5 cellular contexts compared by ENCODE assay signal in genomic region chr5:71421278-71421677, GRCh38. TPM values are rescaled to one million over a fixed set of nuclear protein-coding genes. Genes with fewer than 3 reads are reported as not detected.
DNase-seq lines count a peak whose midpoint lies in the region; ATAC-seq and TF ChIP-seq lines count a peak whose summit lies in the region.
"Not testable (repeated sequence)": the region's sequence is repeated elsewhere in the genome, so short reads cannot be mapped to it uniquely, and the experiment has no call there.

No MANE protein-coding gene starts in this region.

- no CpG with 5 or more reads among the region's 1 CpG for WGBS in H9 (ENCODE audit: extremely low coverage, insufficient read length, low lambda C conversion rate)

- H3K9me3 Mint-ChIP-seq in H9; WTC11; glutamatergic neuron (ENCODE audit: unreplicated experiment): not testable (repeated sequence)

- not testable (repeated sequence) for H3K27me3 Mint-ChIP-seq in H9 (ENCODE audit: low read depth); WTC11 (ENCODE audit: low read depth); glutamatergic neuron (ENCODE audit: unreplicated experiment)

- TF ChIP-seq CTCF in H9 (conservative IDR thresholded peaks at IDR 0.05); WTC11 (IDR thresholded peaks at IDR 0.05); glutamatergic neuron (IDR thresholded peaks at IDR 0.05; ENCODE audit: partially characterized antibody, unreplicated experiment): not testable (repeated sequence)

- not testable (repeated sequence) for H3K14ac ChIP-seq in H9 (ENCODE audit: insufficient read depth, low read length)

- not testable (repeated sequence) for DNase-seq in H9; Karpas-422; WTC11 (ENCODE audit: low spot score); glutamatergic neuron
- peak; percentile 96 for DNase-seq in NCI-H69 (lab: John Stamatoyannopoulos, UW)

- not testable (repeated sequence) for H2BK120ac ChIP-seq in H9 (ENCODE audit: low read depth, low read length, poor library complexity, severe bottlenecking)

- H3K4me3 Mint-ChIP-seq in H9 (peak overlapping the region; percentile 22 to 59; a peak in 4 of 5 replicates), WTC11 (peak overlapping the region; percentile 33), glutamatergic neuron (ENCODE audit: unreplicated experiment) (peak overlapping the region; percentile 50)

- H3K79me2 ChIP-seq in H9 (ENCODE audit: insufficient read depth, low read length); Karpas-422 (ENCODE audit: low read length): not testable (repeated sequence)

- not testable (repeated sequence) for H2BK20ac ChIP-seq in H9 (ENCODE audit: low read depth, low read length, poor library complexity, severe bottlenecking)

- not testable (repeated sequence) for H3K23ac ChIP-seq in H9 (ENCODE audit: insufficient read length, low read depth, low read length)

- H3K9ac ChIP-seq in H9 (ENCODE audit: extremely low read depth, insufficient read length, low read length); Karpas-422 (ENCODE audit: low read length): not testable (repeated sequence)

- POLR2A ChIA-PET in WTC11 (lab: Charles Lee) = not testable (repeated sequence)

- peak overlapping the region; percentile 28; the same call in 1 of the 2 replicates for H3K4me3 ChIP-seq in Karpas-422 (ENCODE audit: low read length)

- H3K27me3 ChIP-seq in H9 (ENCODE audit: insufficient read depth, low read length); Karpas-422 (ENCODE audit: low read length): not testable (repeated sequence)

- CTCF ChIA-PET in WTC11 (lab: Charles Lee) = not testable (repeated sequence)

- not testable (repeated sequence) for H3T11ph ChIP-seq in H9 (ENCODE audit: low read length)

- H3K27ac ChIP-seq in H9 (ENCODE audit: insufficient read length, low read depth, low read length) = not testable (repeated sequence)
- H3K27ac ChIP-seq in Karpas-422 (ENCODE audit: low read length) = peak overlapping the region; percentile 75

- not testable (repeated sequence) for H3K36me3 ChIP-seq in Karpas-422 (ENCODE audit: insufficient read depth, low read length)

- H3K4me1 Mint-ChIP-seq in H9 (peaks cover 19% of the 10 kb centered on the region in 2 experiments), WTC11 (peaks cover 54% of the 10 kb centered on the region), glutamatergic neuron (ENCODE audit: low read depth, unreplicated experiment) (peaks cover 37% of the 10 kb centered on the region)

- not testable (repeated sequence) for H4K5ac ChIP-seq in H9 (ENCODE audit: insufficient read length, low read depth, low read length)

- H2AK5ac ChIP-seq in H9 (ENCODE audit: insufficient read length, low read length) = not testable (repeated sequence)

- H2BK5ac ChIP-seq in H9 (ENCODE audit: insufficient read length, low read length) = not testable (repeated sequence)

- H2BK15ac ChIP-seq in H9 (ENCODE audit: low read depth, low read length) = not testable (repeated sequence)

- peak overlapping the region; percentile 25 for H3K4me2 ChIP-seq in H9 (ENCODE audit: insufficient read depth, insufficient read length, low read length)
- peak overlapping the region; percentile 67 for H3K4me2 ChIP-seq in Karpas-422 (ENCODE audit: low read depth, low read length, poor library complexity, severe bottlenecking)

- ATAC-seq in WTC11 = peak; percentile 98

- not testable (repeated sequence) for H3K18ac ChIP-seq in H9 (ENCODE audit: insufficient read length, low read depth, low read length)

- H2AFZ ChIP-seq in H9 (ENCODE audit: low read length) = not testable (repeated sequence)
- peak overlapping the region; percentile 50; the same call in 1 of the 2 replicates for H2AFZ ChIP-seq in Karpas-422 (ENCODE audit: low read length)

- H4K8ac ChIP-seq in H9 (replicated peaks; ENCODE audit: insufficient read length, low read depth, low read length) = not testable (repeated sequence)

- not testable (repeated sequence) for H3K79me1 ChIP-seq in H9 (ENCODE audit: insufficient read depth, low read depth, low read length, poor library complexity, severe bottlenecking)

- H4K91ac ChIP-seq in H9 (ENCODE audit: insufficient read length, low read depth, low read length) = not testable (repeated sequence)

- H3K9me3 ChIP-seq in H9 (ENCODE audit: control insufficient read depth, low read depth, low read length); Karpas-422 (ENCODE audit: low read length): not testable (repeated sequence)

- H3K27ac Mint-ChIP-seq in H9 = peak overlapping the region in 2 of 3 experiments; percentile 53; a peak in 4 of 7 replicates
- H3K27ac Mint-ChIP-seq in WTC11 = peak overlapping the region; percentile 93
- peak overlapping the region; percentile 88 for H3K27ac Mint-ChIP-seq in glutamatergic neuron (ENCODE audit: unreplicated experiment)

- H3K56ac ChIP-seq in H9 (ENCODE audit: insufficient read length, low read depth, low read length) = not testable (repeated sequence)

- H2BK12ac ChIP-seq in H9 (ENCODE audit: insufficient read length, low read depth, low read length) = not testable (repeated sequence)

- H3K4ac ChIP-seq in H9 (ENCODE audit: low read depth, low read length) = not testable (repeated sequence)

- not testable (repeated sequence) for H3K4me1 ChIP-seq in H9 (ENCODE audit: insufficient read depth, low read length)
- peaks cover 24% of the 10 kb centered on the region for H3K4me1 ChIP-seq in Karpas-422 (ENCODE audit: low read length)

- H4K20me1 ChIP-seq in H9 (ENCODE audit: control insufficient read depth, insufficient read depth, insufficient read length); Karpas-422 (ENCODE audit: insufficient read depth, low read depth, low read length): not testable (repeated sequence)

- H3K23me2 ChIP-seq in H9 (ENCODE audit: insufficient read length, low read depth, low read length, poor library complexity, severe bottlenecking) = not testable (repeated sequence)

- not testable (repeated sequence) for H3K36me3 Mint-ChIP-seq in H9 (ENCODE audit: insufficient read depth in 1 of 3, low read depth in 3 of 3); WTC11; glutamatergic neuron (ENCODE audit: unreplicated experiment)

- H3K9me2 ChIP-seq in Karpas-422 (replicated peaks; ENCODE audit: insufficient read depth, low read length) = not testable (repeated sequence)

RNA-seq across cellular contexts. Expression of gene BDP1, which starts 34.2 kb away (rescaled TPM):
- total RNA-seq in H9 (2021) (29.2 and 31.5 TPM in 2 replicates), WTC11 (2021) (27.6 to 34.7 TPM (median 29.1 TPM) in 3 replicates), glutamatergic neuron (ENCODE audit: unreplicated experiment) (37.0 TPM)
- 34.2 and 42.5 TPM in 2 replicates for total RNA-seq in Karpas-422 (2014; rRNA removed; shearing (Covaris generic); ENCODE audit: low replicate concordance)
